In the genomic region with DNA sequence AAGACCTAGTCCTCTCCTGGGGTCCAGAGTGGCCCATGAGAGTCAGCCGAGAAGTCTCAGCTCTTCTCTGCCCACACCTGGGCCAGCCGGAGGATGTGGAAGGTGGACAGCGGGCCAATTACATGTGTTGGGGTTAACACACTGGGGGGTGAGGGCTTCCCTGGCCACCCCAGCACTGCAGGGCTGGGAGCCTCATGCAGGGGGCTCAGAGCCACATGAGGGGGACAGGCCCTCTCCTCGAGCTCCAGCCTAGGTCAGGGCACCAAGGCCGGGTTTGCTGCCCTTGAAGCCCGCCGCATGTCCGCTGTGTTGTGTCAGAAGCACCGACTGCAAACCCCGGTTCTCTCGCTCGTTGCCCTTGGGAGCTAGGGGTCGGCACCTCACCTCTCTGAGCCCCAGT, we compare ENCODE assay signal across 29 cellular contexts. TPM values are rescaled to one million over a fixed set of nuclear protein-coding genes. Genes with fewer than 3 reads are reported as not detected.
"Had no signal": no experiment of that assay in that cellular context is flagged by ENCODE, and none has a peak within 500 bp of the region (broad histone marks: within the 10 kb centered on the region; RNA-seq: fewer than 3 reads in every experiment).

No MANE protein-coding gene starts in this region.

- H3K36me3 ChIP-seq: esophagus squamous epithelium, gastroesophageal sphincter had no signal

- H3K9me3 ChIP-seq: body of pancreas, esophagus squamous epithelium, gastroesophageal sphincter had no signal

- H3K4me1 ChIP-seq: esophagus squamous epithelium had no signal

- H3K4me3 ChIP-seq: body of pancreas, esophagus squamous epithelium, gastroesophageal sphincter had no signal

- H3K27ac ChIP-seq: body of pancreas, epithelial cell of prostate, esophagus squamous epithelium, gastroesophageal sphincter had no signal

- H3K27ac Mint-ChIP-seq: activated CD4-positive, alpha-beta memory T cell treated with anti-CD3 and anti-CD28 coated beads, Interleukin-2, amount 10 ng/mL, durations not matched to agents 7 days and 5 days; activated CD4-positive, alpha-beta T cell treated with anti-CD3 and anti-CD28 coated beads for 36 hours; activated CD4-positive, alpha-beta T cell treated with anti-CD3 and anti-CD28 coated beads, Interleukin-2, amount 10 ng/mL, durations not matched to agents 24 days and 14 days; activated naive CD4-positive, alpha-beta T cell treated with anti-CD3 and anti-CD28 coated beads, Interleukin-2, amount 10 ng/mL, durations not matched to agents 7 days and 5 days; activated naive CD8-positive, alpha-beta T cell; activated T-cell treated with anti-CD3 and anti-CD28 coated beads, Interleukin-2, amount 50 U/mL, for 24 hours; activated T-cell treated with anti-CD3 and anti-CD28 coated beads, Interleukin-2, amount 50 U/mL, for 72 hours; T-helper 17 cell had no signal

- ATAC-seq: activated CD4-positive, alpha-beta T cell treated with anti-CD3 and anti-CD28 coated beads for 36 hours; body of pancreas; gastroesophageal sphincter; T-helper 17 cell had no signal

- H3K9me3 Mint-ChIP-seq: activated CD4-positive, alpha-beta memory T cell treated with anti-CD3 and anti-CD28 coated beads, Interleukin-2, amount 10 ng/mL, durations not matched to agents 7 days and 5 days; activated CD4-positive, alpha-beta T cell treated with anti-CD3 and anti-CD28 coated beads, Interleukin-2, amount 10 ng/mL, durations not matched to agents 24 days and 14 days; activated naive CD4-positive, alpha-beta T cell treated with anti-CD3 and anti-CD28 coated beads, Interleukin-2, amount 10 ng/mL, durations not matched to agents 7 days and 5 days; activated T-cell treated with anti-CD3 and anti-CD28 coated beads, Interleukin-2, amount 50 U/mL, for 24 hours; activated T-cell treated with anti-CD3 and anti-CD28 coated beads, Interleukin-2, amount 50 U/mL, for 72 hours had no signal

- DNase-seq: activated CD4-positive, alpha-beta memory T cell treated with anti-CD3 and anti-CD28 coated beads, Interleukin-2, amount 10 ng/mL, durations not matched to agents 7 days and 5 days; activated CD4-positive, alpha-beta T cell treated with anti-CD3 and anti-CD28 coated beads for 36 hours; activated CD4-positive, alpha-beta T cell treated with anti-CD3 and anti-CD28 coated beads, Interleukin-2, amount 10 ng/mL, durations not matched to agents 24 days and 14 days; activated CD4-positive, CD25-positive, alpha-beta regulatory T cell; activated CD4-positive, CD25-positive, alpha-beta regulatory T cell treated with anti-CD3 and anti-CD28 coated beads, Interleukin-2, amount 50 U/mL, for 72 hours; activated gamma-delta T cell; activated naive CD4-positive, alpha-beta T cell; activated naive CD4-positive, alpha-beta T cell treated with anti-CD3 and anti-CD28 coated beads, Interleukin-2, amount 10 ng/mL, durations not matched to agents 7 days and 5 days; activated T-cell treated with anti-CD3 and anti-CD28 coated beads for 4 hours; activated T-cell treated with anti-CD3 and anti-CD28 coated beads, Interleukin-2, amount 50 U/mL, for 24 hours; activated T-cell treated with anti-CD3 and anti-CD28 coated beads, Interleukin-2, amount 50 U/mL, for 72 hours; amniotic stem cell; anterior cingulate cortex; body of pancreas; caudate nucleus; cortex of kidney; effector CD8-positive, alpha-beta T cell; esophagus squamous epithelium; foreskin melanocyte; T-helper 1 cell; T-helper 17 cell had no signal

- H3K36me3 Mint-ChIP-seq: activated naive CD4-positive, alpha-beta T cell treated with anti-CD3 and anti-CD28 coated beads, Interleukin-2, amount 10 ng/mL, durations not matched to agents 7 days and 5 days; activated naive CD8-positive, alpha-beta T cell had no signal

- H3K27me3 ChIP-seq: body of pancreas had no signal

- FAIRE-seq: colon, endometrium, endothelial cell of umbilical vein had no signal

RNA-seq across cellular contexts. Expression of gene LHX4, which starts 30.5 kb away (rescaled TPM):
- total RNA-seq: activated CD4-positive, alpha-beta memory T cell treated with anti-CD3 and anti-CD28 coated beads, Interleukin-2, amount 10 ng/mL, durations not matched to agents 7 days and 5 days; activated CD4-positive, alpha-beta T cell treated with anti-CD3 and anti-CD28 coated beads for 36 hours; activated CD4-positive, alpha-beta T cell treated with anti-CD3 and anti-CD28 coated beads, Interleukin-2, amount 10 ng/mL, durations not matched to agents 24 days and 14 days; activated T-cell treated with anti-CD3 and anti-CD28 coated beads, Interleukin-2, amount 50 U/mL, for 72 hours; body of pancreas; dermis microvascular lymphatic vessel endothelial cell; endothelial cell of umbilical vein; gastroesophageal sphincter; glomerular endothelial cell; T-helper 17 cell had no signal
- polyA plus RNA-seq: endothelial cell of umbilical vein had no signal
